ENCODE assay signal across 8 cellular contexts in the genomic region with DNA sequence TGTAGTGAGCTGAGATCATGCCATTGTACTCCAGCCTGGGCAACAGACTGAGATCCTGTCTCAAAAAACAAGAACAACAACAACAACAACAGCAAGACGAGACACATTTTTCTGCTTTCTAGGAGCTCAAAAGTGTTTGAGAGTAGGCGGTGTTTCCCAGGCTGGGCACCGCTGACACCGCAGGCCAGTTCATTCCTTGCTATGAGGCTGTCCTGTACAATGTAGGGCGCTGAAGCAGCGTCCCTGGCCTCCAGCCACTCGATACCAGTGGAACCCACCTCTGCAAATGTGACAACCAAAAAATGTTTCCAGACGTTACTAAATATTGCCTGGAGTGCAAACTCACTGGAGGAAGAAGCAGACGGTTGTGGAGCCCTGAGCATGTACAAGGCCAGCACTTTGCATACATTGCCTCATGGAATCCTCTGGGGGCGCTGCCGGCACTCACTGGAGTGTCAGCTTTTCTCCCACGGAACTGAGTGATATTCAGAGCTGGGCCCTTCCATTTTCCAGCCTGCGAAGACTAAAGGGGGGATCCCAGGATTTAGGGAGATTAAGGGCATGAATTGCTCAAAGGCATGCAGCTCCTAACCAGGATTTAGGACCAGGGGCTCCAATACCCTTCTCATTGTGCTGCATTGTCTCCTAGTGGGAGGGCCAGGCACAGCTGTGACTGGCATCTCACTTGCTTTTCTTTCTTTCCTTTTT. TPM values are rescaled to one million over a fixed set of nuclear protein-coding genes. Genes with fewer than 3 reads are reported as not detected.
DNase-seq lines count a peak whose midpoint lies in the region; ATAC-seq lines count a peak whose summit lies in the region.

No MANE protein-coding gene starts in this region.

- no peak for ATAC-seq in GM21360 (IDR thresholded peaks at IDR 0.05; ENCODE audit: unreplicated experiment)

- DNase-seq in NCI-H345 (lab: John Stamatoyannopoulos, UW) (peak; percentile 29), NCI-H345 treated with DMSO at 0.1 percent for 48 hours (lab: John Stamatoyannopoulos, UW; ENCODE audit: unreplicated experiment) (no peak), NCI-H2171 treated with DMSO at 0.1 percent for 48 hours (lab: John Stamatoyannopoulos, UW) (peak; percentile 56), dermis microvascular lymphatic vessel endothelial cell (ENCODE audit: low read depth in 2 of 2) (peak; percentile 47 to 73), medulla oblongata (ENCODE audit: extremely low spot score) (peak; percentile 94)
- DNase-seq in activated CD4-positive, alpha-beta T cell treated with anti-CD3 and anti-CD28 coated beads for 4 hours = peak; percentile 60 to 66
- peak; percentile 40 for DNase-seq in stimulated activated CD8-positive, alpha-beta memory T cell treated with anti-CD3 and anti-CD28 coated beads, Interleukin-4, amount 100 ng/mL, for 24 hours (ENCODE audit: low read depth)

RNA-seq across cellular contexts. Expression of a gene that starts 5.8 kb away (rescaled TPM):
- total RNA-seq in dermis microvascular lymphatic vessel endothelial cell = 11.8 and 16.4 TPM in 2 replicates

RNA-seq across cellular contexts. Expression of a gene that starts 24.1 kb away (rescaled TPM):
- 125 and 177 TPM in 2 replicates for total RNA-seq in dermis microvascular lymphatic vessel endothelial cell

RNA-seq across cellular contexts. Expression of a gene that starts 36.3 kb away (rescaled TPM):
- total RNA-seq in dermis microvascular lymphatic vessel endothelial cell = 41.6 and 51.3 TPM in 2 replicates

RNA-seq across cellular contexts. Expression of a gene that starts 39.5 kb away (rescaled TPM):
- not detected in 2 replicates for total RNA-seq in dermis microvascular lymphatic vessel endothelial cell
